Comparison of ENCODE assay signal across 8 cellular contexts in genomic region chr11:119691020-119691666, GRCh38. TPM values are rescaled to one million over a fixed set of nuclear protein-coding genes. Genes with fewer than 3 reads are reported as not detected.
DNase-seq lines count a peak whose midpoint lies in the region; ATAC-seq, FAIRE-seq and TF ChIP-seq lines count a peak whose summit lies in the region.

No MANE protein-coding gene starts in this region.

- TF ChIP-seq EP300 in K562 (IDR thresholded peaks at IDR 0.05; ENCODE audit: low read length) = no peak

- no TSS peak for BruUV-seq in K562 (replicated peaks; lab: Mats Ljungman, UMichigan)

- H3K27me3 ChIP-seq in OCI-LY3 (ENCODE audit: low read depth, low read length) = no peaks in the 10 kb centered on the region
- H3K27me3 ChIP-seq in K562 (ENCODE audit: control insufficient read depth in 2 of 2, insufficient read depth in 2 of 2, low read length in 2 of 2) = peaks cover 9 to 71% of the 10 kb centered on the region in 2 experiments; a peak in 4 of 5 replicates
- H3K27me3 ChIP-seq in colonic mucosa = no peaks in the 10 kb centered on the region

- H3K9ac ChIP-seq in OCI-LY3 (ENCODE audit: low read length) (no peak overlapping the region), K562 (ENCODE audit: insufficient read depth in 1 of 2, low read depth in 2 of 2, low read length in 2 of 2) (no peak overlapping the region), colonic mucosa (ENCODE audit: low read depth in 2 of 2, low read length in 2 of 2) (no peak overlapping the region)

- H3K4me1 ChIP-seq in OCI-LY3 (ENCODE audit: low read length) (peaks cover 77% of the 10 kb centered on the region), K562 (replicated peaks in 1 of 2; ENCODE audit: control insufficient read depth in 2 of 2, insufficient read depth in 2 of 2, low read length in 2 of 2) (no peaks in the 10 kb centered on the region; a peak in 1 of 5 replicates), colonic mucosa (peaks cover 4% of the 10 kb centered on the region)

- TF ChIP-seq CTCF in OCI-LY3 (IDR thresholded peaks at IDR 0.05; ENCODE audit: low read depth, low read length) (peak; percentile 7; the same call in 1 of the 2 replicates), K562 (IDR thresholded peaks at IDR 0.05 in 2 of 3, conservative IDR thresholded peaks at IDR 0.05 in 1 of 3; ENCODE audit: insufficient read depth in 2 of 3, low read depth in 1 of 3, low read length in 3 of 3) (peak; percentile 19 to 47 (median 24)), colonic mucosa (IDR thresholded peaks at IDR 0.05) (no peak)

- peaks cover 100% of the 10 kb centered on the region for H3K79me2 ChIP-seq in OCI-LY3 (ENCODE audit: low read length)
- H3K79me2 ChIP-seq in K562 (ENCODE audit: control insufficient read depth, insufficient read depth, low read length) = no peaks in the 10 kb centered on the region

- no peaks in the 10 kb centered on the region for H3K9me3 ChIP-seq in OCI-LY3 (ENCODE audit: insufficient read depth, low read length)
- no peaks in the 10 kb centered on the region for H3K9me3 ChIP-seq in K562 (replicated peaks; ENCODE audit: control insufficient read depth, insufficient read depth, low read depth, low read length)
- no peaks in the 10 kb centered on the region for H3K9me3 ChIP-seq in colonic mucosa

- H3K36me3 ChIP-seq in OCI-LY3 (replicated peaks; ENCODE audit: low read depth, low read length) (peaks cover 4% of the 10 kb centered on the region), K562 (ENCODE audit: control insufficient read depth, insufficient read depth, low read length) (no peaks in the 10 kb centered on the region), colonic mucosa (no peaks in the 10 kb centered on the region)

- POLR2A ChIA-PET in K562 (lab: Yijun Ruan, JAX) = interaction anchor here (0.7 to 1.6 kb wide), 3 partner anchors 16 to 197 kb away, joined by 3 to 6 read pairs (median 4); no protein-coding TSS in a partner anchor

- ATAC-seq in K562 (peak; percentile 65), HG02973 (IDR thresholded peaks at IDR 0.05; ENCODE audit: unreplicated experiment) (no peak)
- peak; percentile 71 for ATAC-seq in stimulated activated naive CD8-positive, alpha-beta T cell treated with anti-CD3 and anti-CD28 coated beads, Interleukin-15, Interleukin-2, amounts not matched to agents 100 U/mL and 50 U/mL, for 24 hours

- CTCF ChIA-PET in K562 (lab: Yijun Ruan, JAX; ENCODE audit: low intra/inter-chr PET ratio) = no interaction called here

- TF ChIP-seq POLR2A in K562 (conservative IDR thresholded peaks at IDR 0.05) = no peak

- no peak for FAIRE-seq in K562 (lab: Jason Lieb, UNC)

- peak; percentile 1 for DNase-seq in activated effector memory CD4-positive, alpha-beta T cell treated with Interleukin-2 at 50 U/mL for 16 hours
- no peak for DNase-seq in activated effector memory CD4-positive, alpha-beta T cell treated with anti-CD3 and anti-CD28 coated beads, Interleukin-2, amount 50 U/mL, for 16 hours
- DNase-seq in K562 (ENCODE audit: extremely low read depth in 1 of 4, low spot score in 3 of 4) (peak in 3 of 4 experiments; percentile 30 to 44 (median 35)), colonic mucosa (no peak), D341Med (ENCODE audit: low spot score) (no peak)
- DNase-seq in stimulated activated naive CD8-positive, alpha-beta T cell treated with anti-CD3 and anti-CD28 coated beads, Interleukin-15, Interleukin-2, amounts not matched to agents 100 U/mL and 50 U/mL, for 24 hours = peak; percentile 46

- H2AFZ ChIP-seq in OCI-LY3 (ENCODE audit: low read depth, low read length) (no peak overlapping the region), K562 (ENCODE audit: low read depth, low read length) (no peak overlapping the region)

- intact Hi-C loops in K562 (cut with micrococcal nuclease) = no loop called here
- intact Hi-C loops in colonic mucosa (cut with DNase I) = no loop called here

- WGBS in K562 (ENCODE audit: insufficient coverage, low coverage, missing lambda C conversion rate) = 2% methylated on average over 9 of the region's 9 CpGs

- H3K4me3 ChIP-seq in OCI-LY3 (ENCODE audit: low read length) = no peak overlapping the region
- H3K4me3 ChIP-seq in K562 = no peak overlapping the region
- no peak overlapping the region for H3K4me3 ChIP-seq in colonic mucosa

- H3K27ac ChIP-seq in OCI-LY3 (ENCODE audit: low read length) (no peak overlapping the region), K562 (ENCODE audit: extremely low read depth, low read depth, low read length) (no peak overlapping the region), colonic mucosa (no peak overlapping the region)

- H3K4me2 ChIP-seq in OCI-LY3 (ENCODE audit: low read length) (no peak overlapping the region), K562 (ENCODE audit: insufficient read depth, low read length) (no peak overlapping the region)

- no peak for TF ChIP-seq RAD21 in K562 (CRISPR knock-in tag; conservative IDR thresholded peaks at IDR 0.05 in 1 of 2, IDR thresholded peaks at IDR 0.05 in 1 of 2)

- in situ Hi-C loops in K562 (cut with MboI) = no loop called here

- H3K9me1 ChIP-seq in K562 (ENCODE audit: control insufficient read depth, insufficient read depth, low read length) = peaks cover 4% of the 10 kb centered on the region

- H4K20me1 ChIP-seq in OCI-LY3 (ENCODE audit: insufficient read depth, low read length) = peaks cover 58% of the 10 kb centered on the region
- H4K20me1 ChIP-seq in K562 (replicated peaks; ENCODE audit: control insufficient read depth, insufficient read depth, low read length) = peaks cover 2% of the 10 kb centered on the region

TF ChIP-seq in K562, 482 proteins besides CTCF, POLR2A, EP300 and RAD21:
- TF ChIP-seq ARID1B (IDR thresholded peaks at IDR 0.05) (no peak), CBX2 (IDR thresholded peaks at IDR 0.05; ENCODE audit: insufficient read depth, low read length, poor library complexity, severe bottlenecking) (no peak), ZNF263 (CRISPR knock-in tag; IDR thresholded peaks at IDR 0.05; ENCODE audit: borderline replicate concordance) (no peak), EZH2 (IDR thresholded peaks at IDR 0.05; ENCODE audit: borderline replicate concordance, low read depth, low read length) (no peak), ZNF134 (CRISPR knock-in tag; conservative IDR thresholded peaks at IDR 0.05) (no peak), NFYB (IDR thresholded peaks at IDR 0.05; ENCODE audit: extremely low read depth, insufficient read length) (no peak), BACH1 (tag; IDR thresholded peaks at IDR 0.05) (no peak), ZNF124 (CRISPR knock-in tag; IDR thresholded peaks at IDR 0.05) (no peak), HMG20A (CRISPR knock-in tag; conservative IDR thresholded peaks at IDR 0.05) (no peak), ZNF133 (CRISPR knock-in tag; IDR thresholded peaks at IDR 0.05) (no peak), TAF9B (IDR thresholded peaks at IDR 0.05; ENCODE audit: partially characterized antibody) (no peak), DLX4 (CRISPR knock-in tag; IDR thresholded peaks at IDR 0.05) (no peak)
TF ChIP-seq in K562: peak in this region for 0.

RNA-seq across cellular contexts. Expression of gene NECTIN1, which starts 37.9 kb away (rescaled TPM):
- total RNA-seq in K562 (2011; cell fraction: chromatin; rRNA removed; ENCODE audit: low replicate concordance) = 0.42 TPM in 1 of 2 replicates, not detected in the other
- 0.26 and 1.7 TPM in 2 replicates for total RNA-seq in K562 (2011; cell fraction: nucleolus; rRNA removed)
- total RNA-seq in K562 (2011; cell fraction: nucleoplasm; rRNA removed) = 0.38 and 1.0 TPM in 2 replicates
- total RNA-seq in K562 (2014; rRNA removed) (0.09 and 0.33 TPM in 2 replicates), K562 (2014; rRNA removed; fragmentation: Illumina TruSeq; extraction: Trizol) (0.25 TPM in 1 of 2 replicates, not detected in the other), K562 (2015; rRNA removed; fragmentation: Illumina TruSeq; extraction: Trizol) (not detected in 2 replicates), K562 (2021) (0.53 and 0.74 TPM in 2 replicates), colonic mucosa (10 to 100 TPM; 53.0 to 59.9 TPM)
- polyA plus RNA-seq in K562 (2011; rRNA removed) (0.09 and 0.11 TPM in 2 replicates), K562 (2014; fragmentation: Illumina TruSeq; extraction: Trizol) (0.45 and 0.69 TPM in 2 replicates), K562 (2014; fragmentation: Nextera tagmentation; extraction: Ambion mirVana) (under 1 TPM in 1 of 2 experiments, not detected in 1; 0.21 TPM), K562 (2014; rRNA removed) (0.09 and 0.23 TPM in 2 replicates)
- 0.13 and 0.25 TPM in 2 replicates for polyA plus RNA-seq in K562 (2011; cell fraction: cytosol; rRNA removed)
- polyA plus RNA-seq in K562 (2011; cell fraction: nucleus; rRNA removed) = 0.43 TPM in 1 of 2 replicates, not detected in the other
- 0.12 and 0.48 TPM in 2 replicates for polyA plus RNA-seq in K562 (2012)
- 0.39 TPM in 1 of 2 replicates, not detected in the other for polyA minus RNA-seq in K562 (2011; rRNA and poly(A)+ RNA removed)
- polyA minus RNA-seq in K562 (2011; cell fraction: cytosol; rRNA and poly(A)+ RNA removed) = not detected in 2 replicates
- polyA minus RNA-seq in K562 (2011; cell fraction: nucleus; rRNA and poly(A)+ RNA removed) = not detected in 2 replicates

Comparison
In these comparisons a context has a peak if more than half of its experiments do, and no peak if none do; other contexts are left out.
1. DNase-seq: peak in activated effector memory CD4-positive, alpha-beta T cell treated with Interleukin-2 at 50 U/mL for 16 hours (single experiment), K562 (3 of 4) and stimulated activated naive CD8-positive, alpha-beta T cell treated with anti-CD3 and anti-CD28 coated beads, Interleukin-15, Interleukin-2, amounts not matched to agents 100 U/mL and 50 U/mL, for 24 hours (single experiment); none in activated effector memory CD4-positive, alpha-beta T cell treated with anti-CD3 and anti-CD28 coated beads, Interleukin-2, amount 50 U/mL, for 16 hours (single experiment), colonic mucosa (single experiment) and D341Med (single experiment).
2. RNA of gene NECTIN1, which starts 37.9 kb away (total RNA-seq): 53.0 to 59.9 TPM in colonic mucosa; 0.09 to 1.7 TPM in K562; every median in the first group is over 10 times any median in the second.